ENCODE assay signal across 8 cellular contexts in genomic region chr20:16434087-16434664, GRCh38.
DNase-seq lines count a peak whose midpoint lies in the region; ATAC-seq and TF ChIP-seq lines count a peak whose summit lies in the region.

No MANE protein-coding gene starts in this region.

- peak; percentile 86 for ATAC-seq in GM21576 (IDR thresholded peaks at IDR 0.05; ENCODE audit: unreplicated experiment)
- ATAC-seq in HG03196 (IDR thresholded peaks at IDR 0.05; ENCODE audit: unreplicated experiment), result no peak

- peak; percentile 85 for TF ChIP-seq CTCF in DOHH2 (IDR thresholded peaks at IDR 0.05; ENCODE audit: low read depth, low read length, poor library complexity, severe bottlenecking)
- TF ChIP-seq CTCF in fibroblast of the aortic adventitia (IDR thresholded peaks at IDR 0.05; ENCODE audit: insufficient read depth, low read length), result peak; percentile 81

- no peaks in the 10 kb centered on the region for H3F3A ChIP-seq in DOHH2 (ENCODE audit: control insufficient read depth, insufficient read depth)

- H3K36me3 ChIP-seq in DOHH2 (ENCODE audit: control insufficient read depth, low read length), result no peaks in the 10 kb centered on the region

- no peaks in the 10 kb centered on the region for H3K9me2 ChIP-seq in DOHH2 (replicated peaks; ENCODE audit: control insufficient read depth, low read length)

- H3K4me1 ChIP-seq in DOHH2 (ENCODE audit: control insufficient read depth, low read length), result peaks cover 3% of the 10 kb centered on the region; the same call in 1 of the 2 replicates

- peak; percentile 17 for DNase-seq in NCI-H1092 (lab: John Stamatoyannopoulos, UW)
- peak; percentile 75 for DNase-seq in activated CD8-positive, alpha-beta memory T cell treated with anti-CD3 and anti-CD28 coated beads for 24 hours
- peak; percentile 28 for DNase-seq in fibroblast of the aortic adventitia (ENCODE audit: low read depth)
- peak in 7 of 10 donors; percentile 13 to 65 (median 25) for DNase-seq in posterior cingulate gyrus
- no peak for DNase-seq in NCI-H187 (lab: John Stamatoyannopoulos, UW)

- H4K20me1 ChIP-seq in DOHH2 (ENCODE audit: control insufficient read depth, insufficient read depth, low read depth, low read length), result no peaks in the 10 kb centered on the region

- H3K27ac ChIP-seq in DOHH2 (ENCODE audit: low read depth, low read length), result no peak overlapping the region

- no peak overlapping the region; the same call in 1 of the 2 replicates for H3K4me2 ChIP-seq in DOHH2 (ENCODE audit: low read length)

- H3K4me3 ChIP-seq in DOHH2 (ENCODE audit: low read length) (no peak overlapping the region), fibroblast of the aortic adventitia (ENCODE audit: low read depth, low read length) (no peak overlapping the region)

- intact Hi-C loops in posterior cingulate gyrus (cut with DNase I), result no loop called here

- H3K79me2 ChIP-seq in DOHH2 (ENCODE audit: control insufficient read depth, low read length), result no peaks in the 10 kb centered on the region

- H3K9me3 ChIP-seq in DOHH2 (ENCODE audit: control insufficient read depth, insufficient read depth, low read length), result no peaks in the 10 kb centered on the region

- H3K27me3 ChIP-seq in DOHH2 (ENCODE audit: control insufficient read depth, low read length), result no peaks in the 10 kb centered on the region

Comparison
In these comparisons a context has a peak if more than half of its experiments do, and no peak if none do; other contexts are left out.
1. DNase-seq: peak in NCI-H1092 (single experiment), activated CD8-positive, alpha-beta memory T cell treated with anti-CD3 and anti-CD28 coated beads for 24 hours (single experiment), fibroblast of the aortic adventitia (single experiment) and posterior cingulate gyrus (7 of 10); none in NCI-H187 (0 of 2).